Comparison of ENCODE assay signal across 7 cellular contexts in genomic region chr7:6799887-6800286, GRCh38. TPM values are rescaled to one million over a fixed set of nuclear protein-coding genes. Genes with fewer than 3 reads are reported as not detected.
"Had no signal": no experiment of that assay in that cellular context is flagged by ENCODE, and none has a peak within 500 bp of the region (broad histone marks: within the 10 kb centered on the region; RNA-seq: fewer than 3 reads in every experiment).

No MANE protein-coding gene starts in this region.

RNA-seq across cellular contexts. Expression of gene RSPH10B2, which starts 46.0 kb away (rescaled TPM):
- total RNA-seq: esophagus squamous epithelium, glomerular endothelial cell, kidney epithelial cell, left cardiac atrium, left ventricle myocardium superior, mesenteric fat pad had no signal
- polyA plus RNA-seq: keratinocyte had no signal
